8 cellular contexts compared by ENCODE assay signal in genomic region chr14:105999361-106000028, GRCh38.
A peak's percentile ranks its signal among the peaks of the same experiment; 100 is the strongest.
DNase-seq lines count a peak whose midpoint lies in the region; TF ChIP-seq lines count a peak whose summit lies in the region.

No MANE protein-coding gene starts in this region.

- no peaks in the 10 kb centered on the region for H3K27me3 ChIP-seq in H7 (ENCODE audit: control insufficient read depth, insufficient read depth, low read length)

- TF ChIP-seq CTCF in GM12801 (IDR thresholded peaks at IDR 0.05; ENCODE audit: extremely low read depth, insufficient read length), result peak; percentile 12

- H3K36me3 ChIP-seq in H7 (replicated peaks; ENCODE audit: control insufficient read depth, insufficient read depth, low read length), result no peaks in the 10 kb centered on the region

- H3K4me3 ChIP-seq in H7 (ENCODE audit: insufficient read depth, low read depth, low read length), result no peak overlapping the region

- peak; percentile 19 for DNase-seq in H7
- DNase-seq in NCI-H2171 (lab: John Stamatoyannopoulos, UW), result peak; percentile 11
- DNase-seq in activated T-cell treated with anti-CD3 and anti-CD28 coated beads for 48 hours (ENCODE audit: low read depth), result peak; percentile 78
- peak; percentile 18 for DNase-seq in glomerular visceral epithelial cell (ENCODE audit: extremely low spot score)
- DNase-seq in stimulated activated CD4-positive, alpha-beta T cell treated with anti-CD3 and anti-CD28 coated beads, Interleukin-2, amount 100 ng/mL, for 48 hours, result peak; percentile 99 to 100
- DNase-seq in inferior parietal cortex (ENCODE audit: extremely low spot score), result no peak
- no peak for DNase-seq in LoVo (ENCODE audit: low spot score)

Comparison
In these comparisons a context has a peak if more than half of its experiments do, and no peak if none do; other contexts are left out.
1. DNase-seq: peak in H7 (single experiment), NCI-H2171 (single experiment), activated T-cell treated with anti-CD3 and anti-CD28 coated beads for 48 hours (single experiment), glomerular visceral epithelial cell (single experiment) and stimulated activated CD4-positive, alpha-beta T cell treated with anti-CD3 and anti-CD28 coated beads, Interleukin-2, amount 100 ng/mL, for 48 hours (2 of 2); none in inferior parietal cortex (single experiment) and LoVo (single experiment).